ENCODE assay signal across 8 cellular contexts in genomic region chr2:135797497-135798274, GRCh38. TPM values are rescaled to one million over a fixed set of nuclear protein-coding genes. Genes with fewer than 3 reads are reported as not detected.
DNase-seq lines count a peak whose midpoint lies in the region; FAIRE-seq and TF ChIP-seq lines count a peak whose summit lies in the region.

No MANE protein-coding gene starts in this region.

- no peaks in the 10 kb centered on the region for H3K36me3 ChIP-seq in H7 (replicated peaks; ENCODE audit: control insufficient read depth, insufficient read depth, low read length)
- H3K36me3 ChIP-seq in MM.1S (replicated peaks; ENCODE audit: insufficient read depth, low read length), result no peaks in the 10 kb centered on the region
- H3K36me3 ChIP-seq in parathyroid adenoma (ENCODE audit: control insufficient read depth, insufficient read depth, low read length), result no peaks in the 10 kb centered on the region

- in situ Hi-C loops in G401 (cut with HindIII; ENCODE audit: low sequenced_read_pairs), result no loop called here
- in situ Hi-C loops in SK-MEL-5 (cut with HindIII; ENCODE audit: low pct_unique_long_range_greater_than_20kb, low sequenced_read_pairs), result no loop called here

- H3K4me1 ChIP-seq in MM.1S (ENCODE audit: low read length), result peaks cover 7% of the 10 kb centered on the region; the same call in 1 of the 2 replicates
- no peaks in the 10 kb centered on the region for H3K4me1 ChIP-seq in parathyroid adenoma

- peaks cover 4% of the 10 kb centered on the region for H3K9me3 Mint-ChIP-seq in type B pancreatic cell

- H3K27me3 ChIP-seq in H7 (ENCODE audit: control insufficient read depth, insufficient read depth, low read length) (no peaks in the 10 kb centered on the region), MM.1S (replicated peaks; ENCODE audit: insufficient read depth, low read length) (no peaks in the 10 kb centered on the region), parathyroid adenoma (ENCODE audit: control insufficient read depth, insufficient read depth, low read length) (no peaks in the 10 kb centered on the region)

- TF ChIP-seq CTCF in MM.1S (IDR thresholded peaks at IDR 0.05; ENCODE audit: low read length) (peak; percentile 94), parathyroid adenoma (IDR thresholded peaks at IDR 0.05) (peak; percentile 87), type B pancreatic cell (conservative IDR thresholded peaks at IDR 0.05) (peak; percentile 93)

- H3K9me2 ChIP-seq in MM.1S (replicated peaks; ENCODE audit: insufficient read depth, low read length), result no peaks in the 10 kb centered on the region

- no peak overlapping the region for H3K27ac ChIP-seq in MM.1S (ENCODE audit: low read length)
- H3K27ac ChIP-seq in parathyroid adenoma, result no peak overlapping the region

- no peak overlapping the region for H3K4me3 Mint-ChIP-seq in type B pancreatic cell

- no peak overlapping the region for H3K9ac ChIP-seq in MM.1S (ENCODE audit: low read length)
- no peak overlapping the region for H3K9ac ChIP-seq in parathyroid adenoma

- 0 out of 2 replicates have a peak, but pooled peaks cover 8% of the 10 kb centered on the region for H3F3A ChIP-seq in MM.1S (ENCODE audit: insufficient read depth, low read length)

- DNase-seq in G401 (ENCODE audit: low spot score) (peak; percentile 49), H7 (peak; percentile 89), MM.1S (peak; percentile 76), SK-MEL-5 (ENCODE audit: low read depth, low spot score) (peak; percentile 80), activated gamma-delta T cell (lab: John Stamatoyannopoulos, UW) (peak; percentile 14), frontal cortex (ENCODE audit: low spot score in 2 of 2) (peak; percentile 41 to 73), type B pancreatic cell (ENCODE audit: extremely low spot score, unreplicated experiment) (no peak)

- H3K4me2 ChIP-seq in MM.1S (ENCODE audit: low read depth, low read length) (no peak overlapping the region), parathyroid adenoma (ENCODE audit: low read length) (no peak overlapping the region)

- H3K27ac Mint-ChIP-seq in type B pancreatic cell, result no peak overlapping the region

- H3K79me2 ChIP-seq in MM.1S (ENCODE audit: low read length), result no peaks in the 10 kb centered on the region
- no peaks in the 10 kb centered on the region for H3K79me2 ChIP-seq in parathyroid adenoma

- no peak for FAIRE-seq in frontal cortex (lab: Jason Lieb, UNC)

- H3K9me3 ChIP-seq in MM.1S (replicated peaks; ENCODE audit: insufficient read depth, low read length) (no peaks in the 10 kb centered on the region), parathyroid adenoma (ENCODE audit: control insufficient read depth, low read length) (no peaks in the 10 kb centered on the region)

- H3K4me1 Mint-ChIP-seq in type B pancreatic cell (ENCODE audit: unreplicated experiment), result no peaks in the 10 kb centered on the region

- no peaks in the 10 kb centered on the region for H3K27me3 Mint-ChIP-seq in type B pancreatic cell

- H3K4me3 ChIP-seq in H7 (ENCODE audit: insufficient read depth, low read depth, low read length), result no peak overlapping the region
- H3K4me3 ChIP-seq in MM.1S (ENCODE audit: low read length), result no peak overlapping the region
- no peak overlapping the region for H3K4me3 ChIP-seq in parathyroid adenoma (ENCODE audit: low read depth, low read length)

- no peaks in the 10 kb centered on the region for H3K36me3 Mint-ChIP-seq in type B pancreatic cell

- H4K20me1 ChIP-seq in MM.1S (ENCODE audit: insufficient read depth, low read length), result no peaks in the 10 kb centered on the region

- H2AFZ ChIP-seq in MM.1S (ENCODE audit: low read length), result peak overlapping the region; percentile 7; the same call in 1 of the 2 replicates
- peak overlapping the region; percentile 9 for H2AFZ ChIP-seq in parathyroid adenoma

RNA-seq across cellular contexts. Expression of gene LCT, which starts 39.3 kb away (rescaled TPM):
- total RNA-seq in G401 (2014; rRNA removed; shearing (Covaris generic)), result not detected in 2 replicates
- total RNA-seq in H7 (2014; rRNA removed; shearing (Covaris generic)), result 0.03 TPM in 1 of 2 replicates, not detected in the other
- not detected in 2 replicates for total RNA-seq in SK-MEL-5 (2014; rRNA removed; shearing (Covaris generic))
- 0.04 TPM in 1 of 2 replicates, not detected in the other for polyA plus RNA-seq in SK-MEL-5 (2015; cell fraction: cytosol; rRNA removed)
- polyA plus RNA-seq in SK-MEL-5 (2015; cell fraction: nucleus; rRNA removed), result 0.08 TPM in 1 of 2 replicates, not detected in the other
- total RNA-seq in frontal cortex (not detected), type B pancreatic cell (ENCODE audit: low replicate concordance) (2.8 and 7.2 TPM in 2 replicates)

RNA-seq across cellular contexts. Expression of gene UBXN4, which starts 56.0 kb away (rescaled TPM):
- 58.6 and 73.5 TPM in 2 replicates for total RNA-seq in G401 (2014; rRNA removed; shearing (Covaris generic))
- total RNA-seq in H7 (2014; rRNA removed; shearing (Covaris generic)), result 56.5 and 59.7 TPM in 2 replicates
- 43.2 and 52.7 TPM in 2 replicates for total RNA-seq in SK-MEL-5 (2014; rRNA removed; shearing (Covaris generic))
- polyA plus RNA-seq in SK-MEL-5 (2015; cell fraction: cytosol; rRNA removed), result 29.9 and 36.5 TPM in 2 replicates
- 185 and 234 TPM in 2 replicates for polyA plus RNA-seq in SK-MEL-5 (2015; cell fraction: nucleus; rRNA removed)
- 70.5 TPM for total RNA-seq in frontal cortex
- total RNA-seq in type B pancreatic cell (ENCODE audit: low replicate concordance), result 101 and 107 TPM in 2 replicates
